In the genomic region with DNA sequence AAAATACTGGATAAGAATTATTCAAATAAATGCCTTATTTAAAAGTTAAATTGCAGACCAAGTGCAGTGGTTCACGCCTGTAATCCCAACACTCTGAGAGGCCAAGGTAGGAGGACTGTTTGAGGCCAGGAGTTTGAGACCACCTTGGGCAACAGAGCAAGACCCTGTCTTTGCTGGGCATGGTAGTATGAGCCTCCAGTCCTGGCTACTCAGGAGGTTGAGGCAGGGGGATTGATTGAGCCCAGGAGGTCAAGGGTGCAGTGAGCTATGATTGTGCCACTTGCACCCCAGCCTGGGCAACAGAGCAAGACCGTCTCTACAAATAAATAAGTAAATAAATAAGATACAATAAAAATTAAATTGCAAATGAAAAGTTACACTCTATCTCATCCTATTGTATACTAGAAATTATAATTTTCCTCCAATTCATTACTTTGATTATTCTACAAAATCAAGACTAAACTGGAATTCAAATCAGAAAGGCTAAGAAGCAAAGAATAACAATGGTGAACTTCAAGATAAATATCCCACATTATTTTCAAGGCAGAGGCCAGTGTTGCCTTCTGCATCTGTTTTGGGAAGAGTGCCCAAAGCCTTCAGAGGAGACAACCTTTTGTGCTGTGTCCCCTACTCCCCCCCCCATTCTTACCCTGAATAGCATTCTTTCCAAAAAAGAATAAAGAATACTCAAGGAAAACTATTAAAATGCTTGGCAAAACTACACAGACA, we compare ENCODE assay signal across 18 cellular contexts.
DNase-seq lines count a peak whose midpoint lies in the region; ATAC-seq and TF ChIP-seq lines count a peak whose summit lies in the region.
"Had no signal": no experiment of that assay in that cellular context is flagged by ENCODE, and none has a peak within 500 bp of the region (broad histone marks: within the 10 kb centered on the region; RNA-seq: fewer than 3 reads in every experiment).

No MANE protein-coding gene starts in this region.

- peak in 3 of 7 donors; percentile 33 to 58 (median 48) for DNase-seq in adrenal gland
- DNase-seq in heart right ventricle, result no peak
- DNase-seq in tibial nerve (ENCODE audit: low spot score in 2 of 2), result no peak
- DNase-seq in stimulated activated naive CD4-positive, alpha-beta T cell (lab: John Stamatoyannopoulos, UW), result no peak
- DNase-seq in head of caudate nucleus, result no peak
- DNase-seq in SIG-M5 treated with dmso at 0.1 percent for 504 hours (lab: John Stamatoyannopoulos, UW; ENCODE audit: unreplicated experiment), result no peak
- DNase-seq: activated CD8-positive, alpha-beta T cell treated with anti-CD3 and anti-CD28 coated beads for 36 hours; activated naive CD4-positive, alpha-beta T cell treated with anti-CD3 and anti-CD28 coated beads, Interleukin-2, amount 50 U/mL, for 16 hours; activated T-cell treated with anti-CD3 and anti-CD28 coated beads, Interleukin-2, amount 50 U/mL, for 4 hours; NCI-H1048; NCI-H2029 treated with DMSO at 0.1 percent for 48 hours; NCI-H510A had no signal

- H3K9me3 ChIP-seq in adrenal gland (replicated peaks in 1 of 3) (no peaks in the 10 kb centered on the region), heart right ventricle (peaks cover 0 to 14% (median 4%) of the 10 kb centered on the region in 11 donors), neutrophil (no peaks in the 10 kb centered on the region), tibial nerve (peaks cover 0 to 8% (median 0%) of the 10 kb centered on the region in 4 donors)

- ATAC-seq in heart right ventricle, result peak in 6 of 8 donors; percentile 18 to 50 (median 40)
- ATAC-seq in activated CD4-positive, CD25-positive, alpha-beta regulatory T cell treated with anti-CD3 and anti-CD28 coated beads, Interleukin-2, amount 50 U/mL, for 24 hours, result no peak
- ATAC-seq: activated CD8-positive, alpha-beta T cell treated with anti-CD3 and anti-CD28 coated beads for 36 hours; activated T-cell treated with anti-CD3 and anti-CD28 coated beads, Interleukin-2, amount 50 U/mL, for 4 hours; GM12878 had no signal

- no peak for TF ChIP-seq POLR2A in adrenal gland (IDR thresholded peaks at IDR 0.05)
- TF ChIP-seq POLR2A in tibial nerve (IDR thresholded peaks at IDR 0.05), result no peak

- H3K27me3 ChIP-seq in adrenal gland, result no peaks in the 10 kb centered on the region
- no peaks in the 10 kb centered on the region for H3K27me3 ChIP-seq in heart right ventricle
- no peaks in the 10 kb centered on the region for H3K27me3 ChIP-seq in neutrophil
- no peaks in the 10 kb centered on the region for H3K27me3 ChIP-seq in tibial nerve
- H3K27me3 ChIP-seq: SJCRH30 had no signal

- no peak for TF ChIP-seq CTCF in adrenal gland (IDR thresholded peaks at IDR 0.05)
- no peak for TF ChIP-seq CTCF in heart right ventricle (IDR thresholded peaks at IDR 0.05)
- no peak for TF ChIP-seq CTCF in neutrophil (IDR thresholded peaks at IDR 0.05)
- TF ChIP-seq CTCF in tibial nerve (IDR thresholded peaks at IDR 0.05), result no peak

- H3K27ac ChIP-seq in adrenal gland (peak overlapping the region; percentile 58 to 94 (median 78)), heart right ventricle (peak overlapping the region in 8 of 10 donors; percentile 56 to 72 (median 66)), neutrophil (peak overlapping the region; percentile 79), tibial nerve (peak overlapping the region in 3 of 4 donors; percentile 10 to 90 (median 81))
- H3K27ac ChIP-seq: epithelial cell of prostate, KMS-11, SJCRH30 had no signal

- 61 to 90% (median 88%) methylated on average over 2 of the region's 2 CpGs for WGBS in adrenal gland, 4 donors
- WGBS in heart right ventricle, 2 donors, result 97 to 100% methylated on average over 2 of the region's 2 CpGs
- 80 to 82% methylated on average over 2 of the region's 2 CpGs for WGBS in tibial nerve, 2 donors

- H3K4me1 ChIP-seq in adrenal gland (replicated peaks in 1 of 2), result peaks cover 6 to 21% of the 10 kb centered on the region in 2 donors
- H3K4me1 ChIP-seq in heart right ventricle, result peaks cover 0 to 17% (median 8%) of the 10 kb centered on the region in 9 donors
- peaks cover 19 to 25% of the 10 kb centered on the region in 2 experiments for H3K4me1 ChIP-seq in neutrophil (ENCODE audit: control insufficient read depth in 1 of 2, insufficient read depth in 1 of 2, low read depth in 1 of 2, low read length in 1 of 2)
- H3K4me1 ChIP-seq in tibial nerve, result peaks cover 0 to 23% (median 4%) of the 10 kb centered on the region in 4 donors
- H3K4me1 ChIP-seq: SJCRH30 had no signal

- H3K36me3 ChIP-seq in adrenal gland (replicated peaks in 1 of 2), result no peaks in the 10 kb centered on the region
- H3K36me3 ChIP-seq in heart right ventricle, result no peaks in the 10 kb centered on the region
- H3K36me3 ChIP-seq in neutrophil, result no peaks in the 10 kb centered on the region
- no peaks in the 10 kb centered on the region for H3K36me3 ChIP-seq in tibial nerve
- H3K36me3 ChIP-seq: SJCRH30 had no signal

- intact Hi-C loops in adrenal gland (cut with DNase I), result no loop called here
- intact Hi-C loops in heart right ventricle (cut with DNase I), result loop anchor here in 1 of 10 donors (5.0 kb wide), 1 partner anchor 204 kb away; no protein-coding TSS in a partner anchor
- intact Hi-C loops in head of caudate nucleus (cut with DNase I), result no loop called here

- TF ChIP-seq EP300 in tibial nerve (IDR thresholded peaks at IDR 0.05), result no peak

- no peak overlapping the region for H3K4me3 ChIP-seq in adrenal gland
- H3K4me3 ChIP-seq in heart right ventricle, result no peak overlapping the region
- no peak overlapping the region for H3K4me3 ChIP-seq in neutrophil (ENCODE audit: low read depth in 1 of 2, low read length in 1 of 2)
- H3K4me3 ChIP-seq in tibial nerve, result no peak overlapping the region
- H3K4me3 ChIP-seq: GM12878, SJCRH30 had no signal

Comparison
In these comparisons a context has a peak if more than half of its experiments do, and no peak if none do; other contexts are left out.
1. ATAC-seq: peak in heart right ventricle (6 of 8); none in activated CD4-positive, CD25-positive, alpha-beta regulatory T cell treated with anti-CD3 and anti-CD28 coated beads, Interleukin-2, amount 50 U/mL, for 24 hours (0 of 2).
2. Peak in every context shown above with its lines, with median percentiles within 50 percentile points of each other: H3K27ac ChIP-seq.